In genomic region chr3:72462611-72463011, GRCh38 we compare ENCODE assay signal across 1 cellular context.
TF ChIP-seq lines count a peak whose summit lies in the region.

No MANE protein-coding gene starts in this region.

TF ChIP-seq in HepG2, 621 proteins besides CTCF, POLR2A, EP300 and RAD21 (continued from another document and continues in another):
- TF ChIP-seq ELK4 (CRISPR knock-in tag; IDR thresholded peaks at IDR 0.05; ENCODE audit: borderline replicate concordance) = no peak
- no peak for TF ChIP-seq ZNF280B (CRISPR knock-in tag; IDR thresholded peaks at IDR 0.05; ENCODE audit: borderline replicate concordance)
- TF ChIP-seq ZNF547 (CRISPR knock-in tag; IDR thresholded peaks at IDR 0.05) = no peak
- no peak for TF ChIP-seq CENPX (CRISPR knock-in tag; IDR thresholded peaks at IDR 0.05)
- TF ChIP-seq SNRNP70 (IDR thresholded peaks at IDR 0.05; ENCODE audit: low read depth, low read length) = no peak
- TF ChIP-seq ETV5 (CRISPR knock-in tag; IDR thresholded peaks at IDR 0.05; ENCODE audit: borderline replicate concordance) = peak; percentile 56; the same call in 1 of the 2 replicates
- peak; percentile 49 for TF ChIP-seq MAX (IDR thresholded peaks at IDR 0.05)
- no peak for TF ChIP-seq ZXDC (CRISPR knock-in tag; IDR thresholded peaks at IDR 0.05)
- TF ChIP-seq MTA3 (CRISPR knock-in tag; IDR thresholded peaks at IDR 0.05) = no peak
- no peak for TF ChIP-seq ZNF503 (CRISPR knock-in tag; IDR thresholded peaks at IDR 0.05)
- TF ChIP-seq RXRA (CRISPR knock-in tag; IDR thresholded peaks at IDR 0.05) = peak; percentile 86; the same call in 1 of the 2 replicates
- no peak for TF ChIP-seq ZNF446 (CRISPR knock-in tag; IDR thresholded peaks at IDR 0.05)
- no peak for TF ChIP-seq NFKB2 (CRISPR knock-in tag; IDR thresholded peaks at IDR 0.05; ENCODE audit: borderline replicate concordance)
- no peak for TF ChIP-seq ZBTB21 (CRISPR knock-in tag; IDR thresholded peaks at IDR 0.05)
- 0 out of 2 replicates have a peak, but pooled peaks have one; percentile 24 for TF ChIP-seq DRAP1 (CRISPR knock-in tag; IDR thresholded peaks at IDR 0.05)
- peak; percentile 95 for TF ChIP-seq ARID5B (CRISPR knock-in tag; IDR thresholded peaks at IDR 0.05)
- no peak for TF ChIP-seq ZNF570 (CRISPR knock-in tag; IDR thresholded peaks at IDR 0.05; ENCODE audit: borderline replicate concordance)
- peak; percentile 65; the same call in 1 of the 2 replicates for TF ChIP-seq GATAD1 (CRISPR knock-in tag; IDR thresholded peaks at IDR 0.05)
- TF ChIP-seq GMEB2 (CRISPR knock-in tag; IDR thresholded peaks at IDR 0.05; ENCODE audit: low read depth) = no peak
- TF ChIP-seq BCL6 (CRISPR knock-in tag; IDR thresholded peaks at IDR 0.05) = peak; percentile 90
- TF ChIP-seq GABPB1 (CRISPR knock-in tag; IDR thresholded peaks at IDR 0.05) = peak; percentile 24; the same call in 1 of the 2 replicates
- TF ChIP-seq GMEB1 (CRISPR knock-in tag; IDR thresholded peaks at IDR 0.05; ENCODE audit: borderline replicate concordance) = no peak
- TF ChIP-seq GATA4 (IDR thresholded peaks at IDR 0.05; ENCODE audit: borderline replicate concordance, low read depth) = no peak
- peak; percentile 51; the same call in 1 of the 2 replicates for TF ChIP-seq MYC (CRISPR knock-in tag; IDR thresholded peaks at IDR 0.05; ENCODE audit: borderline replicate concordance)
- peak; percentile 58 for TF ChIP-seq TBL1XR1 (IDR thresholded peaks at IDR 0.05; ENCODE audit: borderline replicate concordance, low read length, partially characterized antibody)
- TF ChIP-seq TCF7L2 (IDR thresholded peaks at IDR 0.05; ENCODE audit: low read depth, low read length) = no peak
- peak; percentile 86 for TF ChIP-seq FOXA3 (CRISPR knock-in tag; IDR thresholded peaks at IDR 0.05)
- TF ChIP-seq ZNF816 (CRISPR knock-in tag; IDR thresholded peaks at IDR 0.05; ENCODE audit: borderline replicate concordance) = peak; percentile 56; the same call in 1 of the 2 replicates
- TF ChIP-seq CEBPB (IDR thresholded peaks at IDR 0.05; ENCODE audit: borderline replicate concordance, low read depth, low read length) = peak; percentile 75
- TF ChIP-seq KDM1A (CRISPR knock-in tag; IDR thresholded peaks at IDR 0.05) = peak; percentile 75; the same call in 1 of the 2 replicates
- TF ChIP-seq ZNF138 (CRISPR knock-in tag; IDR thresholded peaks at IDR 0.05; ENCODE audit: low read depth) = no peak
- TF ChIP-seq ZNF749 (CRISPR knock-in tag; IDR thresholded peaks at IDR 0.05; ENCODE audit: borderline replicate concordance) = no peak
- no peak for TF ChIP-seq ZNF280D (CRISPR knock-in tag; IDR thresholded peaks at IDR 0.05)
- TF ChIP-seq E2F1 (CRISPR knock-in tag; IDR thresholded peaks at IDR 0.05) = no peak
- 0 out of 2 replicates have a peak, but pooled peaks have one; percentile 43 for TF ChIP-seq ZKSCAN8 (CRISPR knock-in tag; IDR thresholded peaks at IDR 0.05; ENCODE audit: borderline replicate concordance)
- peak; percentile 69; the same call in 1 of the 2 replicates for TF ChIP-seq ZNF224 (CRISPR knock-in tag; IDR thresholded peaks at IDR 0.05)
- no peak for TF ChIP-seq PHF8 (CRISPR knock-in tag; IDR thresholded peaks at IDR 0.05)
- no peak for TF ChIP-seq ZNF607 (CRISPR knock-in tag; IDR thresholded peaks at IDR 0.05; ENCODE audit: borderline replicate concordance)
- TF ChIP-seq ZNF350 (CRISPR knock-in tag; IDR thresholded peaks at IDR 0.05; ENCODE audit: borderline replicate concordance, low read depth) = 0 out of 2 replicates have a peak, but pooled peaks have one; percentile 39
- no peak for TF ChIP-seq ZFP90 (CRISPR knock-in tag; IDR thresholded peaks at IDR 0.05; ENCODE audit: borderline replicate concordance)
- no peak for TF ChIP-seq TBP (CRISPR knock-in tag; IDR thresholded peaks at IDR 0.05)
- 0 out of 2 replicates have a peak, but pooled peaks have one; percentile 62 for TF ChIP-seq FOXC1 (CRISPR knock-in tag; IDR thresholded peaks at IDR 0.05; ENCODE audit: borderline replicate concordance)
